In genomic region chr10:94493463-94493862, GRCh38 we compare ENCODE assay signal across 29 cellular contexts.
"Had no signal": no experiment of that assay in that cellular context is flagged by ENCODE, and none has a peak within 500 bp of the region (broad histone marks: within the 10 kb centered on the region; RNA-seq: fewer than 3 reads in every experiment).

No MANE protein-coding gene starts in this region.

- H3K4me3 ChIP-seq: body of pancreas, esophagus squamous epithelium, gastroesophageal sphincter had no signal

- H3K27ac ChIP-seq: body of pancreas, esophagus squamous epithelium, gastroesophageal sphincter, WERI-Rb-1 had no signal

- H3K9me3 ChIP-seq: body of pancreas, esophagus squamous epithelium, gastroesophageal sphincter had no signal

- H3K27me3 ChIP-seq: body of pancreas, esophagus squamous epithelium, gastroesophageal sphincter had no signal

- ATAC-seq: activated CD4-positive, CD25-positive, alpha-beta regulatory T cell treated with anti-CD3 and anti-CD28 coated beads, Interleukin-2, amount 50 U/mL, for 24 hours; activated CD8-positive, alpha-beta T cell treated with anti-CD3 and anti-CD28 coated beads for 36 hours; activated T-cell treated with anti-CD3 and anti-CD28 coated beads, Interleukin-2, amount 50 U/mL, for 4 hours; activated T-helper 17 cell treated with anti-CD3 and anti-CD28 coated beads, Interleukin-2, amount 50 U/mL, for 72 hours; body of pancreas; effector memory CD8-positive, alpha-beta T cell; gastroesophageal sphincter; T-helper 17 cell had no signal

- DNase-seq: activated B cell treated with CpG ODN at 0.5 μM for 24 hours; activated CD4-positive, alpha-beta T cell treated with anti-CD3 and anti-CD28 coated beads for 48 hours; activated CD4-positive, alpha-beta T cell treated with anti-CD3 and anti-CD28 coated beads, Interleukin-2, amount 50 U/mL, for 1 hour; activated CD4-positive, alpha-beta T cell treated with anti-CD3 and anti-CD28 coated beads, Interleukin-2, amount 50 U/mL, for 48 hours; activated CD8-positive, alpha-beta memory T cell treated with anti-CD3 and anti-CD28 coated beads for 24 hours; activated CD8-positive, alpha-beta T cell treated with anti-CD3 and anti-CD28 coated beads for 36 hours; activated effector memory CD4-positive, alpha-beta T cell treated with Interleukin-2 at 50 U/mL for 16 hours; activated gamma-delta T cell treated with Interleukin-2 at 50 U/mL for 16 hours; activated naive CD4-positive, alpha-beta T cell treated with anti-CD3 and anti-CD28 coated beads, Interleukin-2, amount 50 U/mL, for 16 hours; activated naive CD4-positive, alpha-beta T cell treated with Interleukin-2 at 50 U/mL for 16 hours; activated T-cell treated with anti-CD3 and anti-CD28 coated beads, Interleukin-2, amount 50 U/mL, for 4 hours; amniotic stem cell; aorta; body of pancreas; caudate nucleus; cortex of kidney; dermis blood vessel endothelial cell; effector CD4-positive, alpha-beta T cell; effector memory CD8-positive, alpha-beta T cell; esophagus squamous epithelium; foreskin melanocyte; head of caudate nucleus; T-helper 17 cell; T1000; WERI-Rb-1 had no signal

- H3K36me3 ChIP-seq: WERI-Rb-1 had no signal

- FAIRE-seq: colon had no signal
